4 cellular contexts compared by ENCODE assay signal in the genomic region with DNA sequence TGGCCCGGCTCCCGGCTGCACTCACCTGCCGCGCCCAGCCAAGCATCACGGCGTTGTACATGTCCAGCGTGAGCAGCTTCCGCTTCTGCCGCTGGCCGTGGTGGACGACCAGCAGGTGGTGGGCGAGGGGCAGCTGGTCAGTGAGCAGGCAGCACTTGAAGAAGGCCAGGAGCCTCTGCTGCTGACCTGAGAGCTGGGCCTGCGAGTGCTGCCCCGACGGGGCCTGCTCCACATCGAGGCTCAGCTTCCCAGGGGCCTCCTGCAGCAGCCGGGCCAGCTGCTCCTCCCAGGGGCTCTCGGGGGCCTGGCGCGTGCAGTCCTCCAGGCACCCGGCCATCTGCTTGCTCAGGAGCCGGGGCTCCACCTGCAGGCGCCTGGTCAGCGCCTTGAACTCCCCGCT. TPM values are rescaled to one million over a fixed set of nuclear protein-coding genes. Genes with fewer than 3 reads are reported as not detected.
"Had no signal": no experiment of that assay in that cellular context is flagged by ENCODE, and none has a peak within 500 bp of the region (broad histone marks: within the 10 kb centered on the region; RNA-seq: fewer than 3 reads in every experiment).

No MANE protein-coding gene starts in this region.

RNA-seq across cellular contexts. Expression of a gene that starts 10.2 kb away (rescaled TPM):
- total RNA-seq: activated naive CD4-positive, alpha-beta T cell treated with anti-CD3 and anti-CD28 coated beads, Interleukin-2, amount 50 U/mL, for 72 hours; activated T-cell treated with anti-CD3 and anti-CD28 coated beads, Interleukin-2, amount 50 U/mL, for 72 hours; colonic mucosa; dermis microvascular lymphatic vessel endothelial cell had no signal
